Comparison of ENCODE assay signal across 8 cellular contexts in genomic region chr3:135503429-135504083, GRCh38.
DNase-seq lines count a peak whose midpoint lies in the region; ATAC-seq and TF ChIP-seq lines count a peak whose summit lies in the region.

No MANE protein-coding gene starts in this region.

- H3K4me3 Mint-ChIP-seq in naive thymus-derived CD8-positive, alpha-beta T cell: no peak overlapping the region

- H3K9me3 Mint-ChIP-seq in naive thymus-derived CD8-positive, alpha-beta T cell: peaks cover 0 to 19% (median 5%) of the 10 kb centered on the region in 9 donors

- POLR2A ChIA-PET in HEK293 (lab: Yijun Ruan, JAX): interaction anchor here (1.4 kb wide), 1 partner anchor 708 kb away, joined by 3 read pairs; the partner anchor contains the start of gene EPHB1
- POLR2A ChIA-PET in naive thymus-derived CD8-positive, alpha-beta T cell (lab: Charles Lee): no interaction called here

- H3K9me3 ChIP-seq in HEK293 (ENCODE audit: control insufficient read depth, insufficient read depth, low read depth, low read length): no peaks in the 10 kb centered on the region

- peak; percentile 95 for ATAC-seq in SK-N-SH treated with all-trans-retinoic acid at 6 μM for 48 hours
- no peak for ATAC-seq in naive thymus-derived CD8-positive, alpha-beta T cell

- H3K27me3 Mint-ChIP-seq in naive thymus-derived CD8-positive, alpha-beta T cell: peaks cover 4 to 19% (median 6%) of the 10 kb centered on the region in 5 donors

- peak; percentile 57 for DNase-seq in activated CD8-positive, alpha-beta memory T cell treated with anti-CD3 and anti-CD28 coated beads, Interleukin-2, amount 50 U/mL, for 48 hours
- no peak for DNase-seq in activated CD8-positive, alpha-beta memory T cell treated with anti-CD3 and anti-CD28 coated beads, Interleukin-2, amount 50 U/mL, for 4 hours
- DNase-seq in NCI-H1092 treated with DMSO at 0.1 percent for 48 hours (lab: John Stamatoyannopoulos, UW) (peak; percentile 56), erythroblast (lab: John Stamatoyannopoulos, UW) (peak; percentile 18 to 39), midbrain (lab: John Stamatoyannopoulos, UW) (peak; percentile 67)
- no peak for DNase-seq in naive thymus-derived CD8-positive, alpha-beta T cell

- H3K4me1 ChIP-seq in HEK293 (ENCODE audit: control insufficient read depth, insufficient read depth, low read length): no peaks in the 10 kb centered on the region

- H3K27ac Mint-ChIP-seq in naive thymus-derived CD8-positive, alpha-beta T cell: peak overlapping the region in 1 of 10 donors; percentile 33

- no peak for TF ChIP-seq POLR2A in erythroblast (IDR thresholded peaks at IDR 0.05; ENCODE audit: low read length)

- no peaks in the 10 kb centered on the region for H3K4me1 Mint-ChIP-seq in naive thymus-derived CD8-positive, alpha-beta T cell

- H3K36me3 ChIP-seq in HEK293 (ENCODE audit: control insufficient read depth in 2 of 2, insufficient read depth in 1 of 2, low read length in 2 of 2): no peaks in the 10 kb centered on the region

- no peak overlapping the region for H3K27ac ChIP-seq in HEK293 (ENCODE audit: extremely low read depth, low read depth, low read length)

- H3K36me3 Mint-ChIP-seq in naive thymus-derived CD8-positive, alpha-beta T cell: peaks cover 0 to 5% (median 0%) of the 10 kb centered on the region in 3 donors

- H3K4me3 ChIP-seq in HEK293 (ENCODE audit: low read depth, low read length): no peak overlapping the region

- CTCF ChIA-PET in HEK293 (lab: Yijun Ruan, JAX): interaction anchor here (0.6 to 4.1 kb wide), 15 partner anchors 9 to 903 kb away, joined by 3 to 47 read pairs (median 4); partner anchors contain the start of gene EPHB1

- no peak for TF ChIP-seq CTCF in HEK293 (tag by site-specific recombination; IDR thresholded peaks at IDR 0.05)

TF ChIP-seq in HEK293, 187 proteins besides CTCF, POLR2A, EP300 and RAD21:
- TF ChIP-seq ZNF571 (tag by site-specific recombination; IDR thresholded peaks at IDR 0.05): no peak
- TF ChIP-seq TRIM28 (IDR thresholded peaks at IDR 0.05; ENCODE audit: borderline replicate concordance, low read length): 0 out of 2 replicates have a peak, but pooled peaks have one; percentile 15
- TF ChIP-seq ZNF654 (tag by site-specific recombination; IDR thresholded peaks at IDR 0.05; ENCODE audit: low read depth): peak; percentile 57
- TF ChIP-seq PRDM1 (tag by site-specific recombination; IDR thresholded peaks at IDR 0.05): peak; percentile 93

TF ChIP-seq in SK-N-SH treated with all-trans-retinoic acid at 6 μM for 48 hours, 23 proteins besides CTCF, POLR2A, EP300 and RAD21:
- TF ChIP-seq TOX (CRISPR knock-in tag; IDR thresholded peaks at IDR 0.05; ENCODE audit: borderline replicate concordance) (no peak), GLIS3 (CRISPR knock-in tag; IDR thresholded peaks at IDR 0.05) (no peak), CREB5 (CRISPR knock-in tag; IDR thresholded peaks at IDR 0.05; ENCODE audit: low read depth) (no peak), ZNF70 (CRISPR knock-in tag; IDR thresholded peaks at IDR 0.05) (no peak), PPARA (CRISPR knock-in tag; IDR thresholded peaks at IDR 0.05; ENCODE audit: borderline replicate concordance) (no peak), CSDC2 (CRISPR knock-in tag; IDR thresholded peaks at IDR 0.05) (no peak)
- TF ChIP-seq, protein P1, sequence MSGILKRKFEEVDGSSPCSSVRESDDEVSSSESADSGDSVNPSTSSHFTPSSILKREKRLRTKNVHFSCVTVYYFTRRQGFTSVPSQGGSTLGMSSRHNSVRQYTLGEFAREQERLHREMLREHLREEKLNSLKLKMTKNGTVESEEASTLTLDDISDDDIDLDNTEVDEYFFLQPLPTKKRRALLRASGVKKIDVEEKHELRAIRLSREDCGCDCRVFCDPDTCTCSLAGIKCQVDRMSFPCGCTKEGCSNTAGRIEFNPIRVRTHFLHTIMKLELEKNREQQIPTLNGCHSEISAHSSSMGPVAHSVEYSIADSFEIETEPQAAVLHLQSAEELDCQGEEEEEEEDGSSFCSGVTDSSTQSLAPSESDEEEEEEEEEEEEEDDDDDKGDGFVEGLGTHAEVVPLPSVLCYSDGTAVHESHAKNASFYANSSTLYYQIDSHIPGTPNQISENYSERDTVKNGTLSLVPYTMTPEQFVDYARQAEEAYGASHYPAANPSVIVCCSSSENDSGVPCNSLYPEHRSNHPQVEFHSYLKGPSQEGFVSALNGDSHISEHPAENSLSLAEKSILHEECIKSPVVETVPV (CRISPR knock-in tag; IDR thresholded peaks at IDR 0.05): no peak
- TF ChIP-seq, protein P2, sequence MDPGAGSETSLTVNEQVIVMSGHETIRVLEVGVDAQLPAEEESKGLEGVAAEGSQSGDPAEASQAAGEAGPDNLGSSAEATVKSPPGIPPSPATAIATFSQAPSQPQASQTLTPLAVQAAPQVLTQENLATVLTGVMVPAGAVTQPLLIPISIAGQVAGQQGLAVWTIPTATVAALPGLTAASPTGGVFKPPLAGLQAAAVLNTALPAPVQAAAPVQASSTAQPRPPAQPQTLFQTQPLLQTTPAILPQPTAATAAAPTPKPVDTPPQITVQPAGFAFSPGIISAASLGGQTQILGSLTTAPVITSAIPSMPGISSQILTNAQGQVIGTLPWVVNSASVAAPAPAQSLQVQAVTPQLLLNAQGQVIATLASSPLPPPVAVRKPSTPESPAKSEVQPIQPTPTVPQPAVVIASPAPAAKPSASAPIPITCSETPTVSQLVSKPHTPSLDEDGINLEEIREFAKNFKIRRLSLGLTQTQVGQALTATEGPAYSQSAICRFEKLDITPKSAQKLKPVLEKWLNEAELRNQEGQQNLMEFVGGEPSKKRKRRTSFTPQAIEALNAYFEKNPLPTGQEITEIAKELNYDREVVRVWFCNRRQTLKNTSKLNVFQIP (CRISPR knock-in tag; IDR thresholded peaks at IDR 0.05; ENCODE audit: borderline replicate concordance, low read depth): no peak

Comparison
In these comparisons a context has a peak if more than half of its experiments do, and no peak if none do; other contexts are left out.
1. DNase-seq: peak in activated CD8-positive, alpha-beta memory T cell treated with anti-CD3 and anti-CD28 coated beads, Interleukin-2, amount 50 U/mL, for 48 hours (single experiment), NCI-H1092 treated with DMSO at 0.1 percent for 48 hours (single experiment), erythroblast (2 of 2) and midbrain (single experiment); none in activated CD8-positive, alpha-beta memory T cell treated with anti-CD3 and anti-CD28 coated beads, Interleukin-2, amount 50 U/mL, for 4 hours (single experiment) and naive thymus-derived CD8-positive, alpha-beta T cell (0 of 10).